17 cellular contexts compared by ENCODE assay signal in genomic region chr2:105590780-105591660, GRCh38.
DNase-seq lines count a peak whose midpoint lies in the region; ATAC-seq, FAIRE-seq and TF ChIP-seq lines count a peak whose summit lies in the region.
"Had no signal": no experiment of that assay in that cellular context is flagged by ENCODE, and none has a peak within 500 bp of the region (broad histone marks: within the 10 kb centered on the region; RNA-seq: fewer than 3 reads in every experiment).

No MANE protein-coding gene starts in this region.

- H3K27ac ChIP-seq in A549, result no peak overlapping the region
- H3K27ac ChIP-seq: Peyer's patch had no signal

- no peak for TF ChIP-seq EP300 in A549 (IDR thresholded peaks at IDR 0.05)

- TF ChIP-seq POLR2A in A549 (IDR thresholded peaks at IDR 0.05; ENCODE audit: low read length), result no peak

- DNase-seq in A549 (ENCODE audit: low read depth in 1 of 2, low spot score in 1 of 2), result no peak
- peak; percentile 20 for DNase-seq in COLO668 (lab: John Stamatoyannopoulos, UW; ENCODE audit: unreplicated experiment)
- peak; percentile 18 for DNase-seq in NCI-H345 treated with DMSO at 0.1 percent for 48 hours (lab: John Stamatoyannopoulos, UW; ENCODE audit: unreplicated experiment)
- peak; percentile 29 for DNase-seq in kidney glomerular epithelial cell (lab: John Stamatoyannopoulos, UW)
- DNase-seq in SW480 (ENCODE audit: low spot score), result no peak
- DNase-seq in NCI-H82 treated with DMSO at 0.1 percent for 48 hours (lab: John Stamatoyannopoulos, UW; ENCODE audit: unreplicated experiment), result no peak
- no peak for DNase-seq in GOT3 (lab: John Stamatoyannopoulos, UW)
- DNase-seq: CD8-positive, alpha-beta T cell; DMS 273 treated with DMSO at 0.1 percent for 48 hours; H9; Karpas-422; MM.1S; NCI-H1105; NCI-H187 treated with DMSO at 0.1 percent for 48 hours; NCI-H82; Peyer's patch; SHP77 treated with DMSO at 0.1 percent for 48 hours had no signal

- no peak overlapping the region for H3K4me2 ChIP-seq in A549

- peaks cover 11% of the 10 kb centered on the region; the same call in 1 of the 3 replicates for H3K9me3 ChIP-seq in A549

- ATAC-seq in A549, result no peak
- ATAC-seq: CD8-positive, alpha-beta T cell had no signal

- CTCF ChIA-PET in A549 (lab: Yijun Ruan, JAX), result interaction anchor here (0.7 to 2.5 kb wide), 2 partner anchors 14 to 18 kb away, joined by 3 to 8 read pairs; no protein-coding TSS in a partner anchor

- TF ChIP-seq CTCF in A549 (IDR thresholded peaks at IDR 0.05), result no peak

- FAIRE-seq in A549 (lab: Jason Lieb, UNC), result no peak

- POLR2A ChIA-PET in A549 (lab: Yijun Ruan, JAX), result no interaction called here

- 47% methylated on average over 8 of the region's 8 CpGs for WGBS in A549 (ENCODE audit: missing lambda C conversion rate)

- no peak overlapping the region for H3K4me3 ChIP-seq in A549
- H3K4me3 ChIP-seq: Peyer's patch had no signal

- no peak for TF ChIP-seq RAD21 in A549 (conservative IDR thresholded peaks at IDR 0.05 in 1 of 2, IDR thresholded peaks at IDR 0.05 in 1 of 2)

- H3K4me1 ChIP-seq in A549, result no peaks in the 10 kb centered on the region

TF ChIP-seq in A549, 52 proteins besides CTCF, POLR2A, EP300 and RAD21:
- TF ChIP-seq MAFK (IDR thresholded peaks at IDR 0.05; ENCODE audit: partially characterized antibody), result peak; percentile 1
- TF ChIP-seq SREBF2 (IDR thresholded peaks at IDR 0.05), result no peak
- TF ChIP-seq HOXB13 (CRISPR knock-in tag; IDR thresholded peaks at IDR 0.05; ENCODE audit: low read depth), result no peak
- TF ChIP-seq HMGXB4 (CRISPR knock-in tag; IDR thresholded peaks at IDR 0.05; ENCODE audit: borderline replicate concordance), result no peak
- no peak for TF ChIP-seq FOSL2 (IDR thresholded peaks at IDR 0.05)
- no peak for TF ChIP-seq FOSL2 (CRISPR knock-in tag; IDR thresholded peaks at IDR 0.05)

Comparison
In these comparisons a context has a peak if more than half of its experiments do, and no peak if none do; other contexts are left out.
1. DNase-seq: peak in COLO668 (single experiment), NCI-H345 treated with DMSO at 0.1 percent for 48 hours (single experiment) and kidney glomerular epithelial cell (single experiment); none in A549 (0 of 2), SW480 (single experiment), NCI-H82 treated with DMSO at 0.1 percent for 48 hours (single experiment) and GOT3 (single experiment).